21 cellular contexts compared by ENCODE assay signal in genomic region chr4:121180558-121180957, GRCh38. TPM values are rescaled to one million over a fixed set of nuclear protein-coding genes. Genes with fewer than 3 reads are reported as not detected.
DNase-seq lines count a peak whose midpoint lies in the region; ATAC-seq lines count a peak whose summit lies in the region.
"Had no signal": no experiment of that assay in that cellular context is flagged by ENCODE, and none has a peak within 500 bp of the region (broad histone marks: within the 10 kb centered on the region; RNA-seq: fewer than 3 reads in every experiment).

No MANE protein-coding gene starts in this region.

- no peak for DNase-seq in activated naive CD4-positive, alpha-beta T cell treated with anti-CD3 and anti-CD28 coated beads, Interleukin-2, amount 10 ng/mL, durations not matched to agents 7 days and 5 days
- no peak for DNase-seq in activated naive CD4-positive, alpha-beta T cell treated with Interleukin-2 at 50 U/mL for 16 hours
- no peak for DNase-seq in activated CD4-positive, alpha-beta memory T cell treated with anti-CD3 and anti-CD28 coated beads, Interleukin-2, amount 10 ng/mL, durations not matched to agents 7 days and 5 days
- DNase-seq in effector memory CD8-positive, alpha-beta T cell: no peak
- no peak for DNase-seq in stimulated activated naive B cell treated with anti-CD40 and anti-IgM and Interleukin-4, amounts not matched to agents 10 μg/mL and 1 μg/mL and 100 μg/mL, for 72 hours
- DNase-seq in activated effector memory CD4-positive, alpha-beta T cell treated with Interleukin-2 at 50 U/mL for 16 hours: no peak
- no peak for DNase-seq in amygdala (lab: John Stamatoyannopoulos, UW)
- DNase-seq: activated CD4-positive, alpha-beta T cell treated with anti-CD3 and anti-CD28 coated beads for 48 hours; aorta; caudate nucleus; left ventricle myocardium superior; midbrain; NCI-H1105; NCI-H2029; NCI-H345; NCI-H82; Right ventricle myocardium superior; stimulated activated CD4-positive, alpha-beta T cell treated with anti-CD3 and anti-CD28 coated beads, Interleukin-15, amount 100 ng/mL, for 24 hours had no signal

- peak overlapping the region; percentile 61 for H3K4me3 Mint-ChIP-seq in activated naive CD4-positive, alpha-beta T cell treated with anti-CD3 and anti-CD28 coated beads, Interleukin-2, amount 10 ng/mL, durations not matched to agents 7 days and 5 days
- H3K4me3 Mint-ChIP-seq in activated CD4-positive, alpha-beta memory T cell treated with anti-CD3 and anti-CD28 coated beads, Interleukin-2, amount 10 ng/mL, durations not matched to agents 7 days and 5 days: peak overlapping the region; percentile 67
- H3K4me3 Mint-ChIP-seq in effector memory CD8-positive, alpha-beta T cell: peak overlapping the region; percentile 44 to 79
- H3K4me3 Mint-ChIP-seq in stimulated activated naive B cell treated with anti-CD40 and anti-IgM and Interleukin-4, amounts not matched to agents 10 μg/mL and 1 μg/mL and 100 μg/mL, for 72 hours: no peak overlapping the region
- H3K4me3 Mint-ChIP-seq: neural progenitor cell had no signal

- peaks cover 65% of the 10 kb centered on the region for H3K4me1 Mint-ChIP-seq in activated naive CD4-positive, alpha-beta T cell treated with anti-CD3 and anti-CD28 coated beads, Interleukin-2, amount 10 ng/mL, durations not matched to agents 7 days and 5 days
- H3K4me1 Mint-ChIP-seq in activated CD4-positive, alpha-beta memory T cell treated with anti-CD3 and anti-CD28 coated beads, Interleukin-2, amount 10 ng/mL, durations not matched to agents 7 days and 5 days: peaks cover 46% of the 10 kb centered on the region
- H3K4me1 Mint-ChIP-seq in effector memory CD8-positive, alpha-beta T cell (ENCODE audit: low read depth in 2 of 2): peaks cover 41 to 76% of the 10 kb centered on the region in 2 donors
- peaks cover 0 to 1% of the 10 kb centered on the region in 2 donors for H3K4me1 Mint-ChIP-seq in stimulated activated naive B cell treated with anti-CD40 and anti-IgM and Interleukin-4, amounts not matched to agents 10 μg/mL and 1 μg/mL and 100 μg/mL, for 72 hours
- H3K4me1 Mint-ChIP-seq: neural progenitor cell had no signal

- no peaks in the 10 kb centered on the region for H3K27me3 Mint-ChIP-seq in activated naive CD4-positive, alpha-beta T cell treated with anti-CD3 and anti-CD28 coated beads, Interleukin-2, amount 10 ng/mL, durations not matched to agents 7 days and 5 days
- peaks cover 1% of the 10 kb centered on the region for H3K27me3 Mint-ChIP-seq in activated CD4-positive, alpha-beta memory T cell treated with anti-CD3 and anti-CD28 coated beads, Interleukin-2, amount 10 ng/mL, durations not matched to agents 7 days and 5 days
- no peaks in the 10 kb centered on the region for H3K27me3 Mint-ChIP-seq in effector memory CD8-positive, alpha-beta T cell
- peaks cover 4 to 16% of the 10 kb centered on the region in 2 donors for H3K27me3 Mint-ChIP-seq in stimulated activated naive B cell treated with anti-CD40 and anti-IgM and Interleukin-4, amounts not matched to agents 10 μg/mL and 1 μg/mL and 100 μg/mL, for 72 hours

- peak; percentile 47 for ATAC-seq in effector memory CD8-positive, alpha-beta T cell (replicated peaks)
- ATAC-seq in stimulated activated naive B cell treated with anti-CD40 and anti-IgM and Interleukin-4, amounts not matched to agents 10 μg/mL and 1 μg/mL and 100 μg/mL, for 72 hours (replicated peaks): no peak
- ATAC-seq: left ventricle myocardium superior, sciatic nerve had no signal

- H3K9me3 Mint-ChIP-seq in activated naive CD4-positive, alpha-beta T cell treated with anti-CD3 and anti-CD28 coated beads, Interleukin-2, amount 10 ng/mL, durations not matched to agents 7 days and 5 days: peaks cover 7% of the 10 kb centered on the region
- H3K9me3 Mint-ChIP-seq in activated CD4-positive, alpha-beta memory T cell treated with anti-CD3 and anti-CD28 coated beads, Interleukin-2, amount 10 ng/mL, durations not matched to agents 7 days and 5 days: peaks cover 4% of the 10 kb centered on the region
- H3K9me3 Mint-ChIP-seq in effector memory CD8-positive, alpha-beta T cell: peaks cover 0 to 2% of the 10 kb centered on the region in 2 donors
- peaks cover 0 to 2% of the 10 kb centered on the region in 2 donors for H3K9me3 Mint-ChIP-seq in stimulated activated naive B cell treated with anti-CD40 and anti-IgM and Interleukin-4, amounts not matched to agents 10 μg/mL and 1 μg/mL and 100 μg/mL, for 72 hours

- peak overlapping the region; percentile 83 for H3K27ac Mint-ChIP-seq in activated naive CD4-positive, alpha-beta T cell treated with anti-CD3 and anti-CD28 coated beads, Interleukin-2, amount 10 ng/mL, durations not matched to agents 7 days and 5 days
- H3K27ac Mint-ChIP-seq in activated CD4-positive, alpha-beta memory T cell treated with anti-CD3 and anti-CD28 coated beads, Interleukin-2, amount 10 ng/mL, durations not matched to agents 7 days and 5 days: peak overlapping the region; percentile 64
- H3K27ac Mint-ChIP-seq in effector memory CD8-positive, alpha-beta T cell: peak overlapping the region; percentile 70 to 92
- no peak overlapping the region for H3K27ac Mint-ChIP-seq in stimulated activated naive B cell treated with anti-CD40 and anti-IgM and Interleukin-4, amounts not matched to agents 10 μg/mL and 1 μg/mL and 100 μg/mL, for 72 hours
- H3K27ac Mint-ChIP-seq: neural progenitor cell had no signal

- peaks cover 31% of the 10 kb centered on the region for H3K36me3 Mint-ChIP-seq in activated naive CD4-positive, alpha-beta T cell treated with anti-CD3 and anti-CD28 coated beads, Interleukin-2, amount 10 ng/mL, durations not matched to agents 7 days and 5 days
- H3K36me3 Mint-ChIP-seq in activated CD4-positive, alpha-beta memory T cell treated with anti-CD3 and anti-CD28 coated beads, Interleukin-2, amount 10 ng/mL, durations not matched to agents 7 days and 5 days (ENCODE audit: low read depth): peaks cover 28% of the 10 kb centered on the region
- no peaks in the 10 kb centered on the region for H3K36me3 Mint-ChIP-seq in effector memory CD8-positive, alpha-beta T cell (ENCODE audit: insufficient read depth)
- no peaks in the 10 kb centered on the region for H3K36me3 Mint-ChIP-seq in stimulated activated naive B cell treated with anti-CD40 and anti-IgM and Interleukin-4, amounts not matched to agents 10 μg/mL and 1 μg/mL and 100 μg/mL, for 72 hours
- H3K36me3 Mint-ChIP-seq: neural progenitor cell had no signal

- CTCF ChIA-PET in activated naive CD4-positive, alpha-beta T cell treated with anti-CD3 and anti-CD28 coated beads, Interleukin-2, amount 10 ng/mL, durations not matched to agents 7 days and 5 days (lab: Charles Lee): interaction anchor here (0.7 to 1.1 kb wide), 3 partner anchors 8 to 20 kb away, joined by 3 to 6 read pairs (median 3); no protein-coding TSS in a partner anchor
- CTCF ChIA-PET in activated CD4-positive, alpha-beta memory T cell treated with anti-CD3 and anti-CD28 coated beads, Interleukin-2, amount 10 ng/mL, durations not matched to agents 7 days and 5 days (lab: Charles Lee): no interaction called here

- POLR2A ChIA-PET in activated CD4-positive, alpha-beta memory T cell treated with anti-CD3 and anti-CD28 coated beads, Interleukin-2, amount 10 ng/mL, durations not matched to agents 7 days and 5 days (lab: Charles Lee): interaction anchor here (1.5 kb wide), 1 partner anchor 10 kb away, joined by 4 read pairs; no protein-coding TSS in a partner anchor

RNA-seq across cellular contexts. Expression of gene TNIP3, which starts 16.4 kb away (rescaled TPM):
- 1 to 10 TPM; 1.2 to 1.6 TPM for total RNA-seq in activated CD4-positive, alpha-beta memory T cell treated with anti-CD3 and anti-CD28 coated beads, Interleukin-2, amount 10 ng/mL, durations not matched to agents 7 days and 5 days
- total RNA-seq: left ventricle myocardium superior, Right ventricle myocardium superior, suprapubic skin had no signal

Comparison
In these comparisons a context has a peak if more than half of its experiments do, and no peak if none do; other contexts are left out.
1. H3K4me3 Mint-ChIP-seq: peak in activated naive CD4-positive, alpha-beta T cell treated with anti-CD3 and anti-CD28 coated beads, Interleukin-2, amount 10 ng/mL, durations not matched to agents 7 days and 5 days (single experiment), activated CD4-positive, alpha-beta memory T cell treated with anti-CD3 and anti-CD28 coated beads, Interleukin-2, amount 10 ng/mL, durations not matched to agents 7 days and 5 days (single experiment) and effector memory CD8-positive, alpha-beta T cell (2 of 2); none in stimulated activated naive B cell treated with anti-CD40 and anti-IgM and Interleukin-4, amounts not matched to agents 10 μg/mL and 1 μg/mL and 100 μg/mL, for 72 hours (0 of 2).